ENCODE assay signal across 27 cellular contexts in genomic region chr16:62276632-62277031, GRCh38.
"Had no signal": no experiment of that assay in that cellular context is flagged by ENCODE, and none has a peak within 500 bp of the region (broad histone marks: within the 10 kb centered on the region; RNA-seq: fewer than 3 reads in every experiment).

No MANE protein-coding gene starts in this region.

- H3K27me3 ChIP-seq: SJCRH30 had no signal

- H3K36me3 ChIP-seq: SJCRH30 had no signal

- H3K9me3 ChIP-seq: SJCRH30 had no signal

- H2AFZ ChIP-seq: PC-9 had no signal

- DNase-seq: Karpas-422, MM.1S, MV-4-11, NCI-H1092, NCI-H1105, NCI-H1417 treated with DMSO at 0.1 percent for 48 hours, NCI-H1436 treated with DMSO at 0.1 percent for 48 hours, NCI-H1694 treated with DMSO at 0.1 percent for 48 hours, NCI-H187 treated with DMSO at 0.1 percent for 48 hours, NCI-H2029, NCI-H2081, NCI-H2171 treated with DMSO at 0.1 percent for 48 hours, NCI-H2227 treated with DMSO at 0.1 percent for 48 hours, NCI-H345, NCI-H446, NCI-H510A treated with DMSO at 0.1 percent for 48 hours, NCI-H524 treated with DMSO at 0.1 percent for 48 hours, NCI-H774, PC-9, SHP77, SIG-M5, SJCRH30, T-cell had no signal

- H3K4me3 ChIP-seq: PC-9, SJCRH30, SK-N-MC had no signal

- H3K4me1 ChIP-seq: SJCRH30 had no signal

- ATAC-seq: Panc1, Right ventricle myocardium inferior, SK-N-SH treated with all-trans-retinoic acid at 6 μM for 48 hours, T-cell had no signal
